Comparison of ENCODE assay signal across 9 cellular contexts in the genomic region with DNA sequence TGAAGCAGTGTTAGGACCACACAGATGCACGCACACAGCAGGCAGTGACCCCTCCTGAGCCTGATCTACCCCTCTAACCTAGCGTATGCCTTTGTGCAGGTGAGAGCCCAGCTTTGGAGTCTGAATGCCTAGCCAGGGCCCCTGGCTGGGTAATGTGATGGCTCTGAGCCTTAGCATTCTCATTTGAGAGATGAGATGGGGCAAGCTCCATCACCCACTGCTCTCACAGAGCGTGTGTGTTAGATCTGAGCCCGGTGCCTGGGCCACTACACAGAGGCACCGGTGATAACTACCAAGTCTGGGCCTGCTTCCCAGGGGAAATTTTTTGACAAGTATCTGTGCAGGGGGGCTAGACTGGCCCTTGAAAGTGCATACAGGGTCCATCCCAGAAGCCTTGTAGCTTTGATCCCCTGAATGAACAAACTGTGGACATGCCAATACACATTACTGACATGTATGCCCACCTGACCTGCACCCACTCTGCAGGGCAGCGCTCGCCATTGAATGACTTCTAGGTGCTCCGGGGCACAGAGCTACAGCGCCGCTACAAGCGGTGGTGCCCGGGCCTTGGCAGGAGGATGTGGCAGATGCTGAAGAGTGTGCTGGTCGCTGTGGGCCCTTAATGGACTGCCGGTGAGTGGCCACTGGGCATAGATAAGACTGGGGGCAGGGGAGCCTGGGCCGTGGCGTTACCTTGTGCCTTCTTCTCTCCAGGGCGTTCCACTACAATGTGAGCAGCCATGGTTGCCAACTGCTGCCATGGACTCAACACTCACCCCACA. TPM values are rescaled to one million over a fixed set of nuclear protein-coding genes. Genes with fewer than 3 reads are reported as not detected.
DNase-seq lines count a peak whose midpoint lies in the region; ATAC-seq and TF ChIP-seq lines count a peak whose summit lies in the region.
"Not testable (repeated sequence)": the region's sequence is repeated elsewhere in the genome, so short reads cannot be mapped to it uniquely, and the experiment has no call there.
"Had no signal": no experiment of that assay in that cellular context is flagged by ENCODE, and none has a peak within 500 bp of the region (broad histone marks: within the 10 kb centered on the region; RNA-seq: fewer than 3 reads in every experiment).

No MANE protein-coding gene starts in this region.

- H3K4me1 Mint-ChIP-seq in H9; activated CD4-positive, alpha-beta T cell treated with anti-CD3 and anti-CD28 coated beads, Interleukin-2, amount 10 ng/mL, durations not matched to agents 24 days and 14 days; immature natural killer cell; naive thymus-derived CD4-positive, alpha-beta T cell: not testable (repeated sequence)

- not testable (repeated sequence) for H3K79me1 ChIP-seq in H9 (ENCODE audit: insufficient read depth, low read depth, low read length, poor library complexity, severe bottlenecking)

- not testable (repeated sequence) for H3K14ac ChIP-seq in H9 (ENCODE audit: insufficient read depth, low read length)

- H2BK15ac ChIP-seq in H9 (ENCODE audit: low read depth, low read length) = not testable (repeated sequence)

- intact Hi-C loops in activated CD4-positive, alpha-beta T cell treated with anti-CD3 and anti-CD28 coated beads, Interleukin-2, amount 10 ng/mL, durations not matched to agents 24 days and 14 days (cut with micrococcal nuclease); naive thymus-derived CD4-positive, alpha-beta T cell (cut with micrococcal nuclease): not testable (repeated sequence)
- intact Hi-C loops in gastrocnemius medialis (cut with DNase I; ENCODE audit: low total_unique reads) = loop anchor here (2.0 kb wide), 1 partner anchor 33 kb away; a partner anchor contains a TSS

- not testable (repeated sequence) for H3K36me3 ChIP-seq in naive thymus-derived CD4-positive, alpha-beta T cell (ENCODE audit: control insufficient read depth in 2 of 3, insufficient read depth in 3 of 3, low read length in 3 of 3); upper lobe of left lung
- peaks cover 0 to 10% of the 10 kb centered on the region in 2 donors for H3K36me3 ChIP-seq in gastrocnemius medialis

- not testable (repeated sequence) for H2BK120ac ChIP-seq in H9 (ENCODE audit: low read depth, low read length, poor library complexity, severe bottlenecking)

- H3T11ph ChIP-seq in H9 (ENCODE audit: low read length) = not testable (repeated sequence)

- H2BK20ac ChIP-seq in H9 (ENCODE audit: low read depth, low read length, poor library complexity, severe bottlenecking) = not testable (repeated sequence)

- WGBS in H9 (ENCODE audit: extremely low coverage, insufficient read length, low lambda C conversion rate) = no CpG with 5 or more reads among the region's 17 CpGs
- WGBS in upper lobe of left lung, 2 donors = 91 to 93% methylated on average over 15 to 17 of the region's 17 CpGs

- in situ Hi-C loops in gastrocnemius medialis (cut with MboI; ENCODE audit: low sequenced_read_pairs in 4 of 4) = loop anchor here in 1 of 4 donors (25.0 kb wide), 1 partner anchor 134 kb away; a partner anchor contains a TSS

- peaks cover 14% of the 10 kb centered on the region for H3K23me2 ChIP-seq in H9 (ENCODE audit: insufficient read length, low read depth, low read length, poor library complexity, severe bottlenecking)

- DNase-seq in H9 = peak; percentile 32
- DNase-seq in activated CD4-positive, alpha-beta T cell treated with anti-CD3 and anti-CD28 coated beads, Interleukin-2, amount 10 ng/mL, durations not matched to agents 24 days and 14 days = peak; percentile 62
- DNase-seq in activated naive CD4-positive, alpha-beta T cell treated with Interleukin-2 at 50 U/mL for 16 hours = peak; percentile 1
- peak; percentile 48 for DNase-seq in ecto neural progenitor cell (ENCODE audit: low spot score)
- DNase-seq in immature natural killer cell = peak in 1 of 3 donors; percentile 1
- peak in 2 of 9 donors; percentile 3 to 21 for DNase-seq in naive thymus-derived CD4-positive, alpha-beta T cell
- DNase-seq in gastrocnemius medialis = peak; percentile 1 to 15
- DNase-seq in upper lobe of left lung = peak; percentile 21 to 75

- not testable (repeated sequence) for H3K79me2 ChIP-seq in H9 (ENCODE audit: insufficient read depth, low read length)

- not testable (repeated sequence) for H3K4me3 ChIP-seq in naive thymus-derived CD4-positive, alpha-beta T cell (ENCODE audit: low read length); gastrocnemius medialis; upper lobe of left lung

- H3K27ac ChIP-seq in H9 (ENCODE audit: insufficient read length, low read depth, low read length); gastrocnemius medialis; upper lobe of left lung: not testable (repeated sequence)
- H3K27ac ChIP-seq in naive thymus-derived CD4-positive, alpha-beta T cell (ENCODE audit: low read depth, low read length) = peak overlapping the region; percentile 80

- H3K36me3 Mint-ChIP-seq in H9 (ENCODE audit: insufficient read depth in 1 of 3, low read depth in 3 of 3); activated CD4-positive, alpha-beta T cell treated with anti-CD3 and anti-CD28 coated beads, Interleukin-2, amount 10 ng/mL, durations not matched to agents 24 days and 14 days (ENCODE audit: low read depth); immature natural killer cell; naive thymus-derived CD4-positive, alpha-beta T cell: not testable (repeated sequence)

- not testable (repeated sequence) for H2AFZ ChIP-seq in H9 (ENCODE audit: low read length)

- not testable (repeated sequence) for H3K18ac ChIP-seq in H9 (ENCODE audit: insufficient read length, low read depth, low read length)

- not testable (repeated sequence) for H3K4me1 ChIP-seq in H9 (ENCODE audit: insufficient read depth, low read length)
- peaks cover 21 to 27% of the 10 kb centered on the region in 2 donors for H3K4me1 ChIP-seq in naive thymus-derived CD4-positive, alpha-beta T cell (ENCODE audit: control insufficient read depth in 2 of 2, insufficient read depth in 2 of 2, low read length in 2 of 2)
- peaks cover 28 to 38% of the 10 kb centered on the region in 2 donors for H3K4me1 ChIP-seq in gastrocnemius medialis
- peaks cover 22 to 43% (median 26%) of the 10 kb centered on the region in 4 donors for H3K4me1 ChIP-seq in upper lobe of left lung

- H2BK12ac ChIP-seq in H9 (ENCODE audit: insufficient read length, low read depth, low read length) = not testable (repeated sequence)

- H2BK5ac ChIP-seq in H9 (ENCODE audit: insufficient read length, low read length) = not testable (repeated sequence)

- H3K4me3 Mint-ChIP-seq in H9 (peak overlapping the region; percentile 34 to 41; a peak in 4 of 5 replicates), immature natural killer cell (peak overlapping the region; percentile 16 to 42 (median 39))
- not testable (repeated sequence) for H3K4me3 Mint-ChIP-seq in activated CD4-positive, alpha-beta T cell treated with anti-CD3 and anti-CD28 coated beads, Interleukin-2, amount 10 ng/mL, durations not matched to agents 24 days and 14 days
- peak overlapping the region in 3 of 10 donors; percentile 38 to 71 (median 39) for H3K4me3 Mint-ChIP-seq in naive thymus-derived CD4-positive, alpha-beta T cell

- H4K8ac ChIP-seq in H9 (replicated peaks; ENCODE audit: insufficient read length, low read depth, low read length) = not testable (repeated sequence)

- POLR2A ChIA-PET in naive thymus-derived CD4-positive, alpha-beta T cell (lab: Charles Lee) = interaction anchor here (1.9 kb wide), 2 partner anchors 243 to 259 kb away, joined by 5 to 13 read pairs; no protein-coding TSS in a partner anchor

- not testable (repeated sequence) for H4K91ac ChIP-seq in H9 (ENCODE audit: insufficient read length, low read depth, low read length)

- ATAC-seq in naive thymus-derived CD4-positive, alpha-beta T cell; gastrocnemius medialis; upper lobe of left lung (ENCODE audit: low FRiP score in 2 of 2): not testable (repeated sequence)

- H3K9me3 Mint-ChIP-seq in H9; activated CD4-positive, alpha-beta T cell treated with anti-CD3 and anti-CD28 coated beads, Interleukin-2, amount 10 ng/mL, durations not matched to agents 24 days and 14 days; immature natural killer cell; naive thymus-derived CD4-positive, alpha-beta T cell: not testable (repeated sequence)

- CTCF ChIA-PET in naive thymus-derived CD4-positive, alpha-beta T cell (lab: Charles Lee) = not testable (repeated sequence)

- H3K9ac ChIP-seq in H9 (ENCODE audit: extremely low read depth, insufficient read length, low read length) = not testable (repeated sequence)

- H3K56ac ChIP-seq in H9 (ENCODE audit: insufficient read length, low read depth, low read length) = not testable (repeated sequence)

- H3K27me3 Mint-ChIP-seq in H9 (ENCODE audit: low read depth) = peaks cover 23% of the 10 kb centered on the region
- not testable (repeated sequence) for H3K27me3 Mint-ChIP-seq in activated CD4-positive, alpha-beta T cell treated with anti-CD3 and anti-CD28 coated beads, Interleukin-2, amount 10 ng/mL, durations not matched to agents 24 days and 14 days; immature natural killer cell (ENCODE audit: low read depth in 3 of 3)
- H3K27me3 Mint-ChIP-seq in naive thymus-derived CD4-positive, alpha-beta T cell = peaks cover 0 to 13% (median 0%) of the 10 kb centered on the region in 5 donors

- not testable (repeated sequence) for H4K5ac ChIP-seq in H9 (ENCODE audit: insufficient read length, low read depth, low read length)

- not testable (repeated sequence) for TF ChIP-seq POLR2A in gastrocnemius medialis (IDR thresholded peaks at IDR 0.05); upper lobe of left lung (IDR thresholded peaks at IDR 0.05)

- not testable (repeated sequence) for H3K23ac ChIP-seq in H9 (ENCODE audit: insufficient read length, low read depth, low read length)

- not testable (repeated sequence) for H3K9me3 ChIP-seq in H9 (ENCODE audit: control insufficient read depth, low read depth, low read length); naive thymus-derived CD4-positive, alpha-beta T cell (ENCODE audit: control insufficient read depth in 2 of 3, low read length in 3 of 3); gastrocnemius medialis; upper lobe of left lung

- H4K20me1 ChIP-seq in H9 (ENCODE audit: control insufficient read depth, insufficient read depth, insufficient read length) = not testable (repeated sequence)

- H3K27me3 ChIP-seq in H9 (ENCODE audit: insufficient read depth, low read length); naive thymus-derived CD4-positive, alpha-beta T cell (ENCODE audit: control insufficient read depth in 2 of 2, insufficient read depth in 2 of 2, low read length in 2 of 2); gastrocnemius medialis; upper lobe of left lung: not testable (repeated sequence)

- not testable (repeated sequence) for H2AK5ac ChIP-seq in H9 (ENCODE audit: insufficient read length, low read length)

- H3K4ac ChIP-seq in H9 (ENCODE audit: low read depth, low read length) = not testable (repeated sequence)

- not testable (repeated sequence) for TF ChIP-seq EP300 in upper lobe of left lung (IDR thresholded peaks at IDR 0.05)

- H3K4me2 ChIP-seq in H9 (ENCODE audit: insufficient read depth, insufficient read length, low read length) = not testable (repeated sequence)

- H3K27ac Mint-ChIP-seq in H9; activated CD4-positive, alpha-beta T cell treated with anti-CD3 and anti-CD28 coated beads, Interleukin-2, amount 10 ng/mL, durations not matched to agents 24 days and 14 days: not testable (repeated sequence)
- peak overlapping the region in 1 of 6 donors; percentile 73 for H3K27ac Mint-ChIP-seq in immature natural killer cell
- peak overlapping the region in 3 of 9 donors; percentile 41 to 80 (median 43) for H3K27ac Mint-ChIP-seq in naive thymus-derived CD4-positive, alpha-beta T cell

- not testable (repeated sequence) for TF ChIP-seq CTCF in H9 (conservative IDR thresholded peaks at IDR 0.05); gastrocnemius medialis (IDR thresholded peaks at IDR 0.05 in 4 of 5, conservative IDR thresholded peaks at IDR 0.05 in 1 of 5); upper lobe of left lung (IDR thresholded peaks at IDR 0.05)

RNA-seq across cellular contexts. Expression of a gene that starts 20.7 kb away (rescaled TPM):
- total RNA-seq in H9 (2021) (1,874 and 2,051 TPM in 2 replicates), gastrocnemius medialis (under 1 TPM in 1 of 4 donors, not detected in 3; under 0.01 TPM), upper lobe of left lung (over 10,000 TPM in 1 of 6 donors, 1,000 to 10,000 TPM in 2, under 1 TPM in 3; under 0.01 to 14,413 (median 1,360) TPM)
- 1,962 and 2,189 TPM in 2 replicates for total RNA-seq in activated CD4-positive, alpha-beta T cell treated with anti-CD3 and anti-CD28 coated beads, Interleukin-2, amount 10 ng/mL, durations not matched to agents 24 days and 14 days
- 10 to 100 TPM in 1 of 3 donors, not detected in 2; 28.1 TPM for polyA plus RNA-seq in immature natural killer cell
- total RNA-seq in naive thymus-derived CD4-positive, alpha-beta T cell = 1,000 to 10,000 TPM; 2,341 to 4,458 (median 3,337) TPM
- polyA plus RNA-seq in naive thymus-derived CD4-positive, alpha-beta T cell = not detected
- polyA plus RNA-seq: fibroblast of lung had no signal

RNA-seq across cellular contexts. Expression of a gene that starts 32.7 kb away (rescaled TPM):
- total RNA-seq in H9 (2021) = 27.7 and 29.3 TPM in 2 replicates
- 4.2 and 5.1 TPM in 2 replicates for total RNA-seq in activated CD4-positive, alpha-beta T cell treated with anti-CD3 and anti-CD28 coated beads, Interleukin-2, amount 10 ng/mL, durations not matched to agents 24 days and 14 days
- 1 to 10 TPM; 4.5 to 9.1 (median 6.9) TPM for polyA plus RNA-seq in immature natural killer cell
- 10 to 100 TPM in 4 of 5 experiments, 1 to 10 TPM in 1; 7.0 to 25.7 (median 20.7) TPM for total RNA-seq in naive thymus-derived CD4-positive, alpha-beta T cell
- 10 to 100 TPM; 10.3 to 12.3 TPM for polyA plus RNA-seq in naive thymus-derived CD4-positive, alpha-beta T cell
- 10 to 100 TPM in 2 of 4 donors, 1 to 10 TPM in 2; 6.6 to 20.0 (median 11.2) TPM for total RNA-seq in gastrocnemius medialis
- total RNA-seq in upper lobe of left lung = 10 to 100 TPM; 31.6 to 81.7 (median 34.3) TPM
